8 cellular contexts compared by ENCODE assay signal in the genomic region with DNA sequence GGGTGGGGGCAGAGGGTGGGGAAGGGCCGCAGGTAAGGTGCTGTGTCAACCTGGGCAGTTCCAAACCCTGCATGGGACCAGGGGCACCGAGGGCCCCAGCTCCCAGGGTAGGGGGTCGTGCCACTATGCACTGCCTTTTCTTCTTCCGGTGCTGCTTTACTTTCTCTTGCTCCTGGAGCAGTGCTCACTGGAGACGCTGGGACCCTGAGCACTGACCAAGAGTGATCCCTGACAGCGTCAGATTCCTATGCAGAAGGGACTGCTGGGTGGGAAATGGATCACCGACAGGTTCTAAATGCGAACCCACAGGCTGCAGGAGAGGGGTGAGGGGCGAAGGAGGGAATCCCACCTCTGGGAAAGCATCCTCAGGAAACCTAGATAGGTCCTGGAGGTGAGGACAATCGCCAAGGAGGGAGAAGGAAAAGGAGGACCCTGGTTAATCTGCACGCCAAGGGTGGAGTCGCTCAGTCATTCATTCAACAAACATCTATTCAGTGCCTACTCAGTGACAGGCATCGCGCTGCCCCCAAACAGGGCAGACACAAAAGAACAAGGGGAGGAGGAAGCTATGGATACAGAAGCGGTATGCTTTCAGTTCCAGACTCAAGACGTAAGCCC.
DNase-seq lines count a peak whose midpoint lies in the region; ATAC-seq and TF ChIP-seq lines count a peak whose summit lies in the region.

No MANE protein-coding gene starts in this region.

- CTCF ChIA-PET in CD8-positive, alpha-beta memory T cell (lab: Charles Lee), result interaction anchor here (1.0 to 1.3 kb wide), 2 partner anchors 34 to 136 kb away, joined by 3 to 5 read pairs; no protein-coding TSS in a partner anchor

- TF ChIP-seq CTCF in dorsolateral prefrontal cortex (IDR thresholded peaks at IDR 0.05 in 54 of 56, conservative IDR thresholded peaks at IDR 0.05 in 2 of 56; ENCODE audit: low read depth in 1 of 56, partially characterized antibody in 56 of 56), result no peak
- TF ChIP-seq CTCF in neural crest cell (conservative IDR thresholded peaks at IDR 0.05), result no peak
- TF ChIP-seq CTCF in CD14-positive monocyte (IDR thresholded peaks at IDR 0.05), result no peak

- ATAC-seq in HG03280 (IDR thresholded peaks at IDR 0.05; ENCODE audit: unreplicated experiment), result no peak

- H3K4me3 ChIP-seq in CD8-positive, alpha-beta memory T cell (ENCODE audit: low read length), result no peak overlapping the region
- peak overlapping the region; percentile 57 for H3K4me3 ChIP-seq in MG63
- H3K4me3 ChIP-seq in dorsolateral prefrontal cortex, result peak overlapping the region; percentile 38 to 85 (median 71)

- DNase-seq in CD8-positive, alpha-beta memory T cell, result no peak
- DNase-seq in MG63, result no peak
- no peak for DNase-seq in dorsolateral prefrontal cortex
- no peak for DNase-seq in neural crest cell (ENCODE audit: low read depth, low spot score)
- no peak for DNase-seq in NCI-H2196 (lab: John Stamatoyannopoulos, UW; ENCODE audit: unreplicated experiment)
- no peak for DNase-seq in medulla oblongata (ENCODE audit: extremely low spot score)
- DNase-seq in CD14-positive monocyte (ENCODE audit: low spot score), result no peak

- H3K27ac ChIP-seq in CD8-positive, alpha-beta memory T cell (ENCODE audit: low read depth, low read length), result no peak overlapping the region
- peak overlapping the region in 20 of 59 donors; percentile 5 to 86 (median 76) for H3K27ac ChIP-seq in dorsolateral prefrontal cortex

- no peaks in the 10 kb centered on the region for H3K9me3 ChIP-seq in CD8-positive, alpha-beta memory T cell (ENCODE audit: low read length)
- H3K9me3 ChIP-seq in MG63, result no peaks in the 10 kb centered on the region

- H3K4me1 ChIP-seq in CD8-positive, alpha-beta memory T cell (ENCODE audit: insufficient read depth, low read length), result no peaks in the 10 kb centered on the region

- intact Hi-C loops in dorsolateral prefrontal cortex (cut with DNase I), result no loop called here
- intact Hi-C loops in CD14-positive monocyte (cut with micrococcal nuclease), result no loop called here

- no peaks in the 10 kb centered on the region for H3K36me3 ChIP-seq in CD8-positive, alpha-beta memory T cell (ENCODE audit: insufficient read depth, low read length)
- H3K36me3 ChIP-seq in MG63, result no peaks in the 10 kb centered on the region

- peaks cover 0 to 3% (median 0%) of the 10 kb centered on the region in 5 donors for H3K9me3 Mint-ChIP-seq in CD8-positive, alpha-beta memory T cell
- H3K9me3 Mint-ChIP-seq in neural crest cell (no peaks in the 10 kb centered on the region), CD14-positive monocyte (peaks cover 0 to 10% (median 3%) of the 10 kb centered on the region in 7 donors)

- H3K27me3 Mint-ChIP-seq in CD8-positive, alpha-beta memory T cell, result peaks cover 26 to 37% of the 10 kb centered on the region in 2 donors
- H3K27me3 Mint-ChIP-seq in neural crest cell (ENCODE audit: low read depth) (peaks cover 66% of the 10 kb centered on the region), CD14-positive monocyte (ENCODE audit: low read depth in 3 of 3) (peaks cover 47 to 71% (median 70%) of the 10 kb centered on the region in 3 donors)

- no peaks in the 10 kb centered on the region for H3K36me3 Mint-ChIP-seq in CD8-positive, alpha-beta memory T cell
- H3K36me3 Mint-ChIP-seq in neural crest cell (ENCODE audit: low read depth) (no peaks in the 10 kb centered on the region), CD14-positive monocyte (peaks cover 0 to 4% of the 10 kb centered on the region in 2 donors)

- peaks cover 10 to 46% (median 41%) of the 10 kb centered on the region in 3 donors for H3K4me1 Mint-ChIP-seq in CD8-positive, alpha-beta memory T cell
- peaks cover 38% of the 10 kb centered on the region for H3K4me1 Mint-ChIP-seq in neural crest cell
- peaks cover 15% of the 10 kb centered on the region for H3K4me1 Mint-ChIP-seq in CD14-positive monocyte

- peaks cover 3% of the 10 kb centered on the region for H3K27me3 ChIP-seq in CD8-positive, alpha-beta memory T cell (ENCODE audit: insufficient read depth, low read length, poor library complexity, severe bottlenecking)
- no peaks in the 10 kb centered on the region; the same call in 1 of the 2 replicates for H3K27me3 ChIP-seq in MG63
- H3K27me3 ChIP-seq in dorsolateral prefrontal cortex, result peaks cover 0 to 47% (median 6%) of the 10 kb centered on the region in 45 donors

- peak overlapping the region in 1 of 8 donors; percentile 14 for H3K27ac Mint-ChIP-seq in CD8-positive, alpha-beta memory T cell
- H3K27ac Mint-ChIP-seq in neural crest cell (ENCODE audit: unreplicated experiment), result no peak overlapping the region
- no peak overlapping the region for H3K27ac Mint-ChIP-seq in CD14-positive monocyte

- peak overlapping the region in 6 of 7 donors; percentile 36 to 84 (median 72) for H3K4me3 Mint-ChIP-seq in CD8-positive, alpha-beta memory T cell
- H3K4me3 Mint-ChIP-seq in neural crest cell (peak overlapping the region; percentile 92), CD14-positive monocyte (peak overlapping the region in 1 of 2 donors; percentile 92)

- POLR2A ChIA-PET in CD8-positive, alpha-beta memory T cell (lab: Charles Lee), result no interaction called here
